Comparison of ENCODE assay signal across 23 cellular contexts in the genomic region with DNA sequence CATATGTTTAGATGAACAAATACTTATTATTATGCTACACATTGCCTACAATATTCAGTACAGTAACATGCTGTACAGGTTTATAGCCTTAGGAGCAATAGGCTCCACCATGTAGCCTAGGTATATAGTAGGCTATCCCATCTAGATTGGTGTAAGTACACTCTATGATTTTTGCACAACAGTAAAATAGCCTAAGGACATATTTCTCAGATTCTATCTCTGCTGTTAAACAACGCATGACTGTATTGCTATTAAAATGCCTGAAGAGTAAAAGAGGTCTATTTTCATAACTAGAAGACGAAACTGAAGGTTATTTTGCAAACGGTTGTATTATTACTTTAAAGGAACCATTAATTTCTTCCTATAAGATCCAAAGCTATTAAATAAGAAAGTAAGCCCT.
"Had no signal": no experiment of that assay in that cellular context is flagged by ENCODE, and none has a peak within 500 bp of the region (broad histone marks: within the 10 kb centered on the region; RNA-seq: fewer than 3 reads in every experiment).

No MANE protein-coding gene starts in this region.

- ATAC-seq: effector memory CD8-positive, alpha-beta T cell; left lobe of liver; naive thymus-derived CD4-positive, alpha-beta T cell; psoas muscle; right cardiac atrium; stimulated activated naive CD8-positive, alpha-beta T cell treated with anti-CD3 and anti-CD28 coated beads, Interleukin-15, amount 100 ng/mL, for 72 hours had no signal

- DNase-seq: cortex of kidney; effector memory CD8-positive, alpha-beta T cell; erythroblast; hypothalamus; midbrain; naive thymus-derived CD4-positive, alpha-beta T cell; nephron progenitor cell; nucleus accumbens; ovary; posterior cingulate gyrus; psoas muscle; right cardiac atrium; sigmoid colon; stimulated activated CD4-positive, alpha-beta T cell treated with anti-CD3 and anti-CD28 coated beads, Interleukin-2, amount 100 ng/mL, for 48 hours; stimulated activated CD8-positive, alpha-beta memory T cell treated with anti-CD3 and anti-CD28 coated beads, Interleukin-4, amount 100 ng/mL, for 48 hours; stimulated activated naive CD4-positive, alpha-beta T cell; stimulated activated naive CD8-positive, alpha-beta T cell treated with anti-CD3 and anti-CD28 coated beads, Interleukin-15, amount 100 ng/mL, for 72 hours; transverse colon had no signal

- H3K9me3 Mint-ChIP-seq: memory B cell; nephron progenitor cell; stimulated activated naive CD8-positive, alpha-beta T cell treated with anti-CD3 and anti-CD28 coated beads, Interleukin-15, amount 100 ng/mL, for 72 hours had no signal

- H3K4me1 ChIP-seq: psoas muscle, suprapubic skin, transverse colon, vagina had no signal

- H3K36me3 ChIP-seq: ovary, suprapubic skin, transverse colon, vagina had no signal

- H3K27me3 Mint-ChIP-seq: effector memory CD8-positive, alpha-beta T cell; memory B cell; stimulated activated naive CD8-positive, alpha-beta T cell treated with anti-CD3 and anti-CD28 coated beads, Interleukin-15, amount 100 ng/mL, for 72 hours had no signal

- H3K27me3 ChIP-seq: ovary, sigmoid colon, suprapubic skin, transverse colon, vagina had no signal

- H3K27ac Mint-ChIP-seq: effector memory CD8-positive, alpha-beta T cell; memory B cell; naive thymus-derived CD4-positive, alpha-beta T cell; nephron progenitor cell had no signal

- H3K4me3 Mint-ChIP-seq: effector memory CD8-positive, alpha-beta T cell; memory B cell; naive thymus-derived CD4-positive, alpha-beta T cell; nephron progenitor cell; stimulated activated naive CD8-positive, alpha-beta T cell treated with anti-CD3 and anti-CD28 coated beads, Interleukin-15, amount 100 ng/mL, for 72 hours had no signal

- H3K4me3 ChIP-seq: lung, ovary, psoas muscle, sigmoid colon, suprapubic skin, transverse colon, vagina had no signal

- H3K4me1 Mint-ChIP-seq: memory B cell; stimulated activated naive CD8-positive, alpha-beta T cell treated with anti-CD3 and anti-CD28 coated beads, Interleukin-15, amount 100 ng/mL, for 72 hours had no signal

- H3K27ac ChIP-seq: ovary, psoas muscle, suprapubic skin, transverse colon, vagina had no signal

- H3K36me3 Mint-ChIP-seq: memory B cell had no signal

- H3K9me3 ChIP-seq: ovary, psoas muscle, sigmoid colon, suprapubic skin, transverse colon, vagina had no signal
